Comparison of ENCODE assay signal across 6 cellular contexts in the genomic region with DNA sequence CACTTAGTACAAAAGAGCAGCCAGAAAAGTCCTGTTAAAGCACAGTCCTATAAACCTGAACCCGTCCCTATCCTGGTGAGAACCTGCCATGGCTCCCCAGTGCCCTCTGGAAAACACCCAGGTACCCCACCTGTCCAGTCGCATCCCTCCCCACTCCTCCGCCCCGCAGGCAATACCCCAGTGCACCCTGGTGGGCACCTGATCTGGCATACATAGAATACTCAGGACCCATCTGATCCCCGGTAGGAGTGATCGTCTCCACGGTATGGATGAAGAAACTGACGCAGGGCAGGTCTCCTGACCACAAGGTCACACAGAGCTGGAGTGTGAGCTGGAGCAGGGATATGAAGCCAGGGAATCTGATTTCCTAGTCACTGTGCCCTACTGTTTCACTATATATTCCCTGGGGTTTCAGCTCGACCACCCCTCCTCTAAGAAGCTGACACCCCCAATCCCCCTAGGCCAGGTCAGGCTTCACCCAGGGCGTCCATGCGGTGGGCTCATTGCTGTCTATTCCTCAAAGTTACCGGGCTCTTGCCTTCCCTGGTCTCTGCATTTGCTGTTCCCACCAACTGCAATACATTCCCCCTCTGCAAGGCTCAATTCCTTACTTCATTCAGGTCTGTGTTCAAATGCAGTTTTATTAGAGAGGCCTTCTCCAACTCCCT. TPM values are rescaled to one million over a fixed set of nuclear protein-coding genes. Genes with fewer than 3 reads are reported as not detected.
DNase-seq lines count a peak whose midpoint lies in the region; ATAC-seq, FAIRE-seq and TF ChIP-seq lines count a peak whose summit lies in the region.

No MANE protein-coding gene starts in this region.

- H3K27me3 Mint-ChIP-seq in naive thymus-derived CD8-positive, alpha-beta T cell: no peaks in the 10 kb centered on the region

- RAD21 ChIA-PET in GM12878 (lab: Charles Lee; ENCODE audit: unreplicated experiment): interaction anchor here (1.0 to 2.6 kb wide), 10 partner anchors 8 to 132 kb away, joined by 3 to 25 read pairs (median 6); partner anchors contain the start of genes FBXO46, QPCTL, SIX5 and SNRPD2

- in situ Hi-C loops in GM12878 (cut with MboI): no loop called here

- SMC1A ChIA-PET in GM12878 (lab: Charles Lee; ENCODE audit: uncharacterized antibody, unreplicated experiment): interaction anchor here (0.6 to 4.9 kb wide), 11 partner anchors 8 to 76 kb away, joined by 3 to 35 read pairs (median 8); partner anchors contain the start of genes FBXO46, QPCTL, SIX5 and SNRPD2

- no peaks in the 10 kb centered on the region for H3K9me3 Mint-ChIP-seq in naive thymus-derived CD8-positive, alpha-beta T cell

- TF ChIP-seq EP300 in GM12878 (IDR thresholded peaks at IDR 0.05; ENCODE audit: borderline replicate concordance in 1 of 2, control insufficient read depth in 1 of 2, low read depth in 2 of 2, low read length in 2 of 2): no peak

- TF ChIP-seq CTCF in GM12878 (IDR thresholded peaks at IDR 0.05 in 2 of 3, conservative IDR thresholded peaks at IDR 0.05 in 1 of 3; ENCODE audit: control insufficient read depth in 2 of 3, extremely low read depth in 1 of 3, insufficient read depth in 1 of 3, low read depth in 3 of 3, low read length in 3 of 3): no peak

- CTCF ChIA-PET in GM12878 (lab: Yijun Ruan, JAX) (interaction anchor here (0.8 to 4.8 kb wide), 11 partner anchors 9 to 205 kb away, joined by 3 to 53 read pairs (median 6); partner anchors contain the start of genes FBXO46, GIPR, QPCTL and SIX5), HEK293T (lab: Yijun Ruan, JAX) (no interaction called here)

- no peak for ATAC-seq in GM18505 (IDR thresholded peaks at IDR 0.05; ENCODE audit: unreplicated experiment)
- ATAC-seq in GM12878: peak; percentile 3
- no peak for ATAC-seq in naive thymus-derived CD8-positive, alpha-beta T cell
- ATAC-seq in GM19467 (IDR thresholded peaks at IDR 0.05; ENCODE audit: unreplicated experiment): no peak
- no peak for ATAC-seq in GM21367 (IDR thresholded peaks at IDR 0.05; ENCODE audit: unreplicated experiment)

- TF ChIP-seq POLR2A in GM18505 (IDR thresholded peaks at IDR 0.05; ENCODE audit: borderline replicate concordance, extremely low read depth, insufficient read depth, insufficient read length): peak; percentile 18
- TF ChIP-seq POLR2A in GM12878 (IDR thresholded peaks at IDR 0.05; ENCODE audit: low read depth, low read length): no peak

- H3K4me3 ChIP-seq in GM12878: peak overlapping the region; percentile 71

- FAIRE-seq in GM12878 (lab: Jason Lieb, UNC): peak; percentile 7

- peak overlapping the region; percentile 87 to 99 (median 97) for H3K4me3 Mint-ChIP-seq in naive thymus-derived CD8-positive, alpha-beta T cell

- H2AFZ ChIP-seq in GM12878 (ENCODE audit: control insufficient read depth, low read depth, low read length): no peak overlapping the region

- 39% methylated on average over 12 of the region's 12 CpGs for WGBS in GM12878 (ENCODE audit: insufficient coverage, insufficient replicate concordance, low lambda C conversion rate, missing lambda C conversion rate)

- peak overlapping the region; percentile 89 for H3K4me2 ChIP-seq in GM12878 (ENCODE audit: control insufficient read depth, insufficient read depth)

- peak overlapping the region; percentile 97 for H3K27ac ChIP-seq in GM12878 (ENCODE audit: control insufficient read depth, insufficient read depth)

- peak overlapping the region; percentile 94 to 99 (median 96) for H3K27ac Mint-ChIP-seq in naive thymus-derived CD8-positive, alpha-beta T cell

- BruUV-seq in GM12878 (replicated peaks; lab: Mats Ljungman, UMichigan): TSS peak; percentile 97

- peaks cover 71% of the 10 kb centered on the region for H3K79me2 ChIP-seq in GM12878 (ENCODE audit: control insufficient read depth, insufficient read depth, low read length)

- peaks cover 22 to 56% (median 49%) of the 10 kb centered on the region in 4 donors for H3K4me1 Mint-ChIP-seq in naive thymus-derived CD8-positive, alpha-beta T cell

- intact Hi-C loops in GM12878 (cut with micrococcal nuclease; ENCODE audit: unreplicated experiment): no loop called here

- DNase-seq in GM12878 (ENCODE audit: low read depth, low spot score) (no peak), HEK293T (ENCODE audit: extremely low spot score) (no peak)
- no peak for DNase-seq in naive thymus-derived CD8-positive, alpha-beta T cell

- POLR2A ChIA-PET in GM12878 (lab: Charles Lee): interaction anchor here (0.9 to 5.9 kb wide), 8 partner anchors 9 to 883 kb away, joined by 4 to 58 read pairs (median 16); partner anchors contain the start of genes CALM3, FBXO46, QPCTL and SIX5
- POLR2A ChIA-PET in naive thymus-derived CD8-positive, alpha-beta T cell (lab: Charles Lee): interaction anchor here (0.6 to 4.7 kb wide), 10 partner anchors 8 to 184 kb away, joined by 3 to 51 read pairs (median 6); partner anchors contain the start of genes FBXO46, MEIOSIN, MYPOP and QPCTL
- POLR2A ChIA-PET in HEK293T (lab: Yijun Ruan, JAX): interaction anchor here (3.0 to 5.9 kb wide), 3 partner anchors 13 to 50 kb away, joined by 26 to 46 read pairs (median 41); partner anchors contain the start of genes FBXO46, QPCTL, SIX5 and SNRPD2

- peaks cover 13% of the 10 kb centered on the region for H3K4me1 ChIP-seq in GM12878 (ENCODE audit: control insufficient read depth, insufficient read depth, low read length)

- peak overlapping the region; percentile 81 for H3K9ac ChIP-seq in GM12878 (ENCODE audit: control insufficient read depth, insufficient read depth, low read length)

- H3K9me3 ChIP-seq in GM12878 (replicated peaks; ENCODE audit: control insufficient read depth, insufficient read depth, low read length): no peaks in the 10 kb centered on the region

- H3K27me3 ChIP-seq in GM12878 (replicated peaks in 1 of 2; ENCODE audit: control insufficient read depth in 2 of 2, insufficient read depth in 2 of 2, low read length in 1 of 2): no peaks in the 10 kb centered on the region

- no peaks in the 10 kb centered on the region for H4K20me1 ChIP-seq in GM12878 (ENCODE audit: control insufficient read depth, insufficient read depth)

- TF ChIP-seq RAD21 in GM12878 (IDR thresholded peaks at IDR 0.05; ENCODE audit: insufficient read depth, low read depth, low read length): no peak

- peaks cover 4 to 26% (median 8%) of the 10 kb centered on the region in 3 donors for H3K36me3 Mint-ChIP-seq in naive thymus-derived CD8-positive, alpha-beta T cell

- H3K36me3 ChIP-seq in GM12878 (ENCODE audit: control insufficient read depth in 2 of 2, insufficient read depth in 2 of 2, low read length in 1 of 2): peaks cover 8 to 21% of the 10 kb centered on the region in 2 experiments

RNA-seq across cellular contexts. Expression of gene FBXO46, which starts 12.6 kb away (rescaled TPM):
- 42.3 and 45.5 TPM in 2 replicates for total RNA-seq in GM12878 (2013; cell fraction: nucleolus; rRNA removed)
- 23.6 and 26.4 TPM in 2 replicates for total RNA-seq in GM12878 (2014; rRNA removed)
- 8.3 and 11.0 TPM in 2 replicates for total RNA-seq in GM12878 (2014; rRNA removed; fragmentation: Illumina TruSeq; extraction: Trizol)
- 50.4 and 61.5 TPM in 2 replicates for total RNA-seq in GM12878 (2021)
- polyA plus RNA-seq in GM12878 (2011; ENCODE audit: low read depth): 8.0 TPM
- polyA plus RNA-seq in GM12878 (2011; rRNA removed): 4.3 and 5.9 TPM in 2 replicates
- 10.1 and 12.8 TPM in 2 replicates for polyA plus RNA-seq in GM12878 (2011; cell fraction: cytosol; rRNA removed)
- 23.3 and 70.0 TPM in 2 replicates for polyA plus RNA-seq in GM12878 (2011; cell fraction: nucleus; rRNA removed)
- 20.2 and 20.5 TPM in 2 replicates for polyA plus RNA-seq in GM12878 (2012)
- 11.3 and 17.2 TPM in 2 replicates for polyA plus RNA-seq in GM12878 (2014; fragmentation: Illumina TruSeq; extraction: Trizol)
- polyA plus RNA-seq in GM12878 (2014; fragmentation: Nextera tagmentation; extraction: Ambion mirVana): 1 to 10 TPM; 2.5 to 7.1 TPM
- polyA plus RNA-seq in GM12878 (2014; rRNA removed): 25.3 and 31.3 TPM in 2 replicates
- 10 to 100 TPM; 16.1 to 28.8 TPM for polyA plus RNA-seq in GM12878 (2016; fragmentation: Nextera tagmentation; extraction: Ambion mirVana)
- polyA minus RNA-seq in GM12878 (2011; rRNA and poly(A)+ RNA removed): 6.6 and 15.0 TPM in 2 replicates
- 9.8 and 11.3 TPM in 2 replicates for polyA minus RNA-seq in GM12878 (2011; cell fraction: cytosol; rRNA and poly(A)+ RNA removed)
- polyA minus RNA-seq in GM12878 (2011; cell fraction: nucleus; rRNA and poly(A)+ RNA removed): 5.2 and 19.3 TPM in 2 replicates
- total RNA-seq in naive thymus-derived CD8-positive, alpha-beta T cell: 10 to 100 TPM; 35.3 to 42.3 TPM
- 10 to 100 TPM; 12.4 to 15.2 (median 12.5) TPM for polyA plus RNA-seq in naive thymus-derived CD8-positive, alpha-beta T cell

RNA-seq across cellular contexts. Expression of gene MEIOSIN, which starts 15.1 kb away (rescaled TPM):
- not detected in 2 replicates for total RNA-seq in GM12878 (2013; cell fraction: nucleolus; rRNA removed)
- total RNA-seq in GM12878 (2014; rRNA removed) (0.11 and 0.17 TPM in 2 replicates), GM12878 (2014; rRNA removed; fragmentation: Illumina TruSeq; extraction: Trizol) (not detected in 2 replicates), GM12878 (2021) (not detected in 2 replicates)
- polyA plus RNA-seq in GM12878 (2011; ENCODE audit: low read depth): not detected
- polyA plus RNA-seq in GM12878 (2011; rRNA removed) (0.04 and 0.11 TPM in 2 replicates), GM12878 (2014; fragmentation: Illumina TruSeq; extraction: Trizol) (0.06 TPM in 1 of 2 replicates, not detected in the other), GM12878 (2014; fragmentation: Nextera tagmentation; extraction: Ambion mirVana) (not detected), GM12878 (2014; rRNA removed) (0.04 and 0.05 TPM in 2 replicates), GM12878 (2016; fragmentation: Nextera tagmentation; extraction: Ambion mirVana) (under 1 TPM; 0.19 to 0.66 TPM)
- polyA plus RNA-seq in GM12878 (2011; cell fraction: cytosol; rRNA removed): 0.15 and 0.17 TPM in 2 replicates
- polyA plus RNA-seq in GM12878 (2011; cell fraction: nucleus; rRNA removed): 0.15 and 0.16 TPM in 2 replicates
- 0.07 and 0.08 TPM in 2 replicates for polyA plus RNA-seq in GM12878 (2012)
- 0.10 and 0.15 TPM in 2 replicates for polyA minus RNA-seq in GM12878 (2011; rRNA and poly(A)+ RNA removed)
- polyA minus RNA-seq in GM12878 (2011; cell fraction: cytosol; rRNA and poly(A)+ RNA removed): not detected in 2 replicates
- polyA minus RNA-seq in GM12878 (2011; cell fraction: nucleus; rRNA and poly(A)+ RNA removed): not detected in 2 replicates
- total RNA-seq in naive thymus-derived CD8-positive, alpha-beta T cell: not detected
- polyA plus RNA-seq in naive thymus-derived CD8-positive, alpha-beta T cell: not detected

RNA-seq across cellular contexts. Expression of gene QPCTL, which starts 25.7 kb away (rescaled TPM):
- total RNA-seq in GM12878 (2013; cell fraction: nucleolus; rRNA removed): 10.1 and 11.3 TPM in 2 replicates
- 17.5 and 19.4 TPM in 2 replicates for total RNA-seq in GM12878 (2014; rRNA removed)
- total RNA-seq in GM12878 (2014; rRNA removed; fragmentation: Illumina TruSeq; extraction: Trizol): 6.9 and 7.6 TPM in 2 replicates
- 22.6 and 23.9 TPM in 2 replicates for total RNA-seq in GM12878 (2021)
- 8.6 TPM for polyA plus RNA-seq in GM12878 (2011; ENCODE audit: low read depth)
- 6.1 and 11.3 TPM in 2 replicates for polyA plus RNA-seq in GM12878 (2011; rRNA removed)
- polyA plus RNA-seq in GM12878 (2011; cell fraction: cytosol; rRNA removed): 21.2 and 21.3 TPM in 2 replicates
- polyA plus RNA-seq in GM12878 (2011; cell fraction: nucleus; rRNA removed): 61.2 and 61.4 TPM in 2 replicates
- 13.0 and 16.8 TPM in 2 replicates for polyA plus RNA-seq in GM12878 (2012)
- 7.4 and 9.0 TPM in 2 replicates for polyA plus RNA-seq in GM12878 (2014; fragmentation: Illumina TruSeq; extraction: Trizol)
- polyA plus RNA-seq in GM12878 (2014; fragmentation: Nextera tagmentation; extraction: Ambion mirVana): 1 to 10 TPM; 1.1 to 1.7 TPM
- 21.0 and 24.1 TPM in 2 replicates for polyA plus RNA-seq in GM12878 (2014; rRNA removed)
- polyA plus RNA-seq in GM12878 (2016; fragmentation: Nextera tagmentation; extraction: Ambion mirVana): 10 to 100 TPM; 11.1 to 12.6 TPM
- polyA minus RNA-seq in GM12878 (2011; rRNA and poly(A)+ RNA removed): 9.5 and 15.0 TPM in 2 replicates
- polyA minus RNA-seq in GM12878 (2011; cell fraction: cytosol; rRNA and poly(A)+ RNA removed): 6.7 and 7.9 TPM in 2 replicates
- 9.9 and 10.3 TPM in 2 replicates for polyA minus RNA-seq in GM12878 (2011; cell fraction: nucleus; rRNA and poly(A)+ RNA removed)
- total RNA-seq in naive thymus-derived CD8-positive, alpha-beta T cell: 10 to 100 TPM in 1 of 2 experiments, 1 to 10 TPM in 1; 7.3 to 11.4 TPM
- 1 to 10 TPM in 2 of 3 donors, under 1 TPM in 1; 0.65 to 2.3 (median 1.6) TPM for polyA plus RNA-seq in naive thymus-derived CD8-positive, alpha-beta T cell

RNA-seq across cellular contexts. Expression of gene SNRPD2, which starts 26.4 kb away (rescaled TPM):
- total RNA-seq in GM12878 (2013; cell fraction: nucleolus; rRNA removed): 19.1 and 20.3 TPM in 2 replicates
- total RNA-seq in GM12878 (2014; rRNA removed): 600 and 677 TPM in 2 replicates
- 526 and 536 TPM in 2 replicates for total RNA-seq in GM12878 (2014; rRNA removed; fragmentation: Illumina TruSeq; extraction: Trizol)
- 806 and 844 TPM in 2 replicates for total RNA-seq in GM12878 (2021)
- polyA plus RNA-seq in GM12878 (2011; ENCODE audit: low read depth): 1,217 TPM
- 939 and 1,096 TPM in 2 replicates for polyA plus RNA-seq in GM12878 (2011; rRNA removed)
- 658 and 666 TPM in 2 replicates for polyA plus RNA-seq in GM12878 (2011; cell fraction: cytosol; rRNA removed)
- polyA plus RNA-seq in GM12878 (2011; cell fraction: nucleus; rRNA removed): 281 and 330 TPM in 2 replicates
- 408 and 604 TPM in 2 replicates for polyA plus RNA-seq in GM12878 (2012)
- polyA plus RNA-seq in GM12878 (2014; fragmentation: Illumina TruSeq; extraction: Trizol): 529 and 569 TPM in 2 replicates
- polyA plus RNA-seq in GM12878 (2014; fragmentation: Nextera tagmentation; extraction: Ambion mirVana): 1,000 to 10,000 TPM; 3,237 to 3,621 TPM
- polyA plus RNA-seq in GM12878 (2014; rRNA removed): 736 and 920 TPM in 2 replicates
- polyA plus RNA-seq in GM12878 (2016; fragmentation: Nextera tagmentation; extraction: Ambion mirVana): 1,000 to 10,000 TPM; 1,262 to 1,451 TPM
- 108 and 145 TPM in 2 replicates for polyA minus RNA-seq in GM12878 (2011; rRNA and poly(A)+ RNA removed)
- polyA minus RNA-seq in GM12878 (2011; cell fraction: cytosol; rRNA and poly(A)+ RNA removed): 68.6 and 75.2 TPM in 2 replicates
- 41.1 and 50.2 TPM in 2 replicates for polyA minus RNA-seq in GM12878 (2011; cell fraction: nucleus; rRNA and poly(A)+ RNA removed)
- total RNA-seq in naive thymus-derived CD8-positive, alpha-beta T cell: 100 to 1,000 TPM; 395 to 410 TPM
- 1,000 to 10,000 TPM; 1,119 to 1,289 (median 1,220) TPM for polyA plus RNA-seq in naive thymus-derived CD8-positive, alpha-beta T cell

RNA-seq across cellular contexts. Expression of gene GIPR, which starts 50.1 kb away (rescaled TPM):
- total RNA-seq in GM12878 (2013; cell fraction: nucleolus; rRNA removed): 85.9 and 95.2 TPM in 2 replicates
- total RNA-seq in GM12878 (2014; rRNA removed) (14.5 and 17.8 TPM in 2 replicates), GM12878 (2014; rRNA removed; fragmentation: Illumina TruSeq; extraction: Trizol) (17.9 and 18.0 TPM in 2 replicates), GM12878 (2021) (22.1 and 25.6 TPM in 2 replicates)
- 19.2 TPM for polyA plus RNA-seq in GM12878 (2011; ENCODE audit: low read depth)
- polyA plus RNA-seq in GM12878 (2011; rRNA removed) (12.3 and 13.8 TPM in 2 replicates), GM12878 (2014; fragmentation: Illumina TruSeq; extraction: Trizol) (10.5 and 13.6 TPM in 2 replicates), GM12878 (2014; fragmentation: Nextera tagmentation; extraction: Ambion mirVana) (1 to 10 TPM; 1.7 TPM), GM12878 (2014; rRNA removed) (26.3 and 27.1 TPM in 2 replicates), GM12878 (2016; fragmentation: Nextera tagmentation; extraction: Ambion mirVana) (1 to 10 TPM; 4.2 to 5.4 TPM)
- 9.7 and 14.7 TPM in 2 replicates for polyA plus RNA-seq in GM12878 (2011; cell fraction: cytosol; rRNA removed)
- 121 and 135 TPM in 2 replicates for polyA plus RNA-seq in GM12878 (2011; cell fraction: nucleus; rRNA removed)
- 31.5 and 53.5 TPM in 2 replicates for polyA plus RNA-seq in GM12878 (2012)
- polyA minus RNA-seq in GM12878 (2011; rRNA and poly(A)+ RNA removed): 19.0 and 34.2 TPM in 2 replicates
- polyA minus RNA-seq in GM12878 (2011; cell fraction: cytosol; rRNA and poly(A)+ RNA removed): 7.2 and 8.6 TPM in 2 replicates
- 47.6 and 63.2 TPM in 2 replicates for polyA minus RNA-seq in GM12878 (2011; cell fraction: nucleus; rRNA and poly(A)+ RNA removed)
- total RNA-seq in naive thymus-derived CD8-positive, alpha-beta T cell: 10 to 100 TPM in 1 of 2 experiments, 1 to 10 TPM in 1; 9.7 to 10.4 TPM
- under 1 TPM in 2 of 3 donors, not detected in 1; 0.38 to 0.61 TPM for polyA plus RNA-seq in naive thymus-derived CD8-positive, alpha-beta T cell
